In genomic region chr1:1062364-1063163, GRCh38 we compare ENCODE assay signal across 16 cellular contexts. TPM values are rescaled to one million over a fixed set of nuclear protein-coding genes. Genes with fewer than 3 reads are reported as not detected.
DNase-seq lines count a peak whose midpoint lies in the region; ATAC-seq, FAIRE-seq and TF ChIP-seq lines count a peak whose summit lies in the region.
"Had no signal": no experiment of that assay in that cellular context is flagged by ENCODE, and none has a peak within 500 bp of the region (broad histone marks: within the 10 kb centered on the region; RNA-seq: fewer than 3 reads in every experiment).

No MANE protein-coding gene starts in this region.

- H3K36me3 Mint-ChIP-seq in activated CD8-positive, alpha-beta memory T cell treated with anti-CD3 and anti-CD28 coated beads, Interleukin-2, amount 10 ng/mL, durations not matched to agents 7 days and 5 days, result peaks cover 2% of the 10 kb centered on the region
- peaks cover 2% of the 10 kb centered on the region for H3K36me3 Mint-ChIP-seq in astrocyte (ENCODE audit: low read depth, unreplicated experiment)
- H3K36me3 Mint-ChIP-seq: brain had no signal

- H3K9me3 ChIP-seq in RWPE2 (ENCODE audit: severe bottlenecking) (no peaks in the 10 kb centered on the region), astrocyte (ENCODE audit: insufficient read depth, low read depth, low read length) (no peaks in the 10 kb centered on the region), osteoblast (ENCODE audit: low read depth, low read length) (no peaks in the 10 kb centered on the region)

- H3K4me3 Mint-ChIP-seq in activated CD8-positive, alpha-beta memory T cell treated with anti-CD3 and anti-CD28 coated beads, Interleukin-2, amount 10 ng/mL, durations not matched to agents 7 days and 5 days, result peak overlapping the region; percentile 70
- no peak overlapping the region for H3K4me3 Mint-ChIP-seq in astrocyte (ENCODE audit: unreplicated experiment)

- peak overlapping the region; percentile 81 for H3K27ac Mint-ChIP-seq in activated CD8-positive, alpha-beta memory T cell treated with anti-CD3 and anti-CD28 coated beads, Interleukin-2, amount 10 ng/mL, durations not matched to agents 7 days and 5 days
- no peak overlapping the region for H3K27ac Mint-ChIP-seq in astrocyte (ENCODE audit: unreplicated experiment)

- no peak for TF ChIP-seq CTCF in RWPE2 (IDR thresholded peaks at IDR 0.05; ENCODE audit: poor library complexity, severe bottlenecking)
- no peak for TF ChIP-seq CTCF in astrocyte (IDR thresholded peaks at IDR 0.05; ENCODE audit: insufficient read depth, low read depth, low read length)
- no peak for TF ChIP-seq CTCF in osteoblast (IDR thresholded peaks at IDR 0.05; ENCODE audit: extremely low read depth, low read depth, low read length)

- H3K4me1 Mint-ChIP-seq in activated CD8-positive, alpha-beta memory T cell treated with anti-CD3 and anti-CD28 coated beads, Interleukin-2, amount 10 ng/mL, durations not matched to agents 7 days and 5 days, result peaks cover 45% of the 10 kb centered on the region
- H3K4me1 Mint-ChIP-seq in astrocyte (ENCODE audit: low read depth, unreplicated experiment), result peaks cover 4% of the 10 kb centered on the region

- CTCF ChIA-PET in activated CD8-positive, alpha-beta memory T cell treated with anti-CD3 and anti-CD28 coated beads, Interleukin-2, amount 10 ng/mL, durations not matched to agents 7 days and 5 days (lab: Charles Lee), result interaction anchor here (1.0 to 7.5 kb wide), 11 partner anchors 24 to 308 kb away, joined by 3 to 93 read pairs (median 8); partner anchors contain the start of gene PERM1

- H3K4me2 ChIP-seq in astrocyte (ENCODE audit: low read length), result peak overlapping the region; percentile 44
- no peak overlapping the region for H3K4me2 ChIP-seq in osteoblast (ENCODE audit: insufficient read depth, low read length)

- peak overlapping the region; percentile 74 for H3K9ac ChIP-seq in astrocyte (ENCODE audit: low read length)
- H3K9ac ChIP-seq: parathyroid adenoma had no signal

- H3K4me3 ChIP-seq in RWPE2 (ENCODE audit: severe bottlenecking), result no peak overlapping the region
- no peak overlapping the region for H3K4me3 ChIP-seq in astrocyte (ENCODE audit: insufficient read depth, low read depth, low read length)
- H3K4me3 ChIP-seq in osteoblast (ENCODE audit: insufficient read depth, low read length), result no peak overlapping the region

- FAIRE-seq in astrocyte (lab: Jason Lieb, UNC), result no peak
- FAIRE-seq: keratinocyte had no signal

- no peak for ATAC-seq in activated CD8-positive, alpha-beta memory T cell treated with anti-CD3 and anti-CD28 coated beads, Interleukin-2, amount 10 ng/mL, durations not matched to agents 7 days and 5 days
- ATAC-seq in RWPE2 (ENCODE audit: low read depth) (no peak), Right ventricle myocardium inferior (no peak)

- H3K9me3 Mint-ChIP-seq in activated CD8-positive, alpha-beta memory T cell treated with anti-CD3 and anti-CD28 coated beads, Interleukin-2, amount 10 ng/mL, durations not matched to agents 7 days and 5 days (ENCODE audit: low read depth), result no peaks in the 10 kb centered on the region
- H3K9me3 Mint-ChIP-seq in astrocyte (ENCODE audit: unreplicated experiment), result no peaks in the 10 kb centered on the region
- H3K9me3 Mint-ChIP-seq: brain had no signal

- H3K4me1 ChIP-seq in RWPE2 (ENCODE audit: insufficient read depth, poor library complexity, severe bottlenecking) (peaks cover 17% of the 10 kb centered on the region), astrocyte (ENCODE audit: insufficient read depth, low read length) (peaks cover 26% of the 10 kb centered on the region), osteoblast (ENCODE audit: insufficient read depth, low read length) (peaks cover 10% of the 10 kb centered on the region)
- H3K4me1 ChIP-seq: parathyroid adenoma had no signal

- H3K36me3 ChIP-seq in RWPE2 (ENCODE audit: low read depth) (no peaks in the 10 kb centered on the region), astrocyte (ENCODE audit: insufficient read depth, low read length) (no peaks in the 10 kb centered on the region), osteoblast (ENCODE audit: insufficient read depth, low read length) (no peaks in the 10 kb centered on the region)

- H3K27me3 ChIP-seq in RWPE2 (ENCODE audit: insufficient read depth, poor library complexity, severe bottlenecking), result no peaks in the 10 kb centered on the region
- no peaks in the 10 kb centered on the region for H3K27me3 ChIP-seq in astrocyte (ENCODE audit: insufficient read depth, low read length)
- peaks cover 43% of the 10 kb centered on the region for H3K27me3 ChIP-seq in osteoblast (ENCODE audit: insufficient read depth, low read length)

- peak overlapping the region; percentile 54 for H3K27ac ChIP-seq in RWPE2 (ENCODE audit: poor library complexity, severe bottlenecking)
- H3K27ac ChIP-seq in astrocyte (ENCODE audit: low read depth, low read length), result no peak overlapping the region
- H3K27ac ChIP-seq in osteoblast (ENCODE audit: low read depth, low read length), result no peak overlapping the region
- H3K27ac ChIP-seq: parathyroid adenoma had no signal

- H4K20me1 ChIP-seq in astrocyte (ENCODE audit: insufficient read depth, low read length), result peaks cover 8% of the 10 kb centered on the region
- no peaks in the 10 kb centered on the region for H4K20me1 ChIP-seq in osteoblast (ENCODE audit: insufficient read depth, low read length)

- intact Hi-C loops in Right ventricle myocardium inferior (cut with DNase I), result loop anchor here (5.0 kb wide), 1 partner anchor 35 kb away; no protein-coding TSS in a partner anchor

- H2AFZ ChIP-seq in astrocyte (ENCODE audit: low read depth, low read length) (no peak overlapping the region), osteoblast (ENCODE audit: low read length) (no peak overlapping the region)
- H2AFZ ChIP-seq: parathyroid adenoma had no signal

- DNase-seq in activated CD8-positive, alpha-beta memory T cell treated with anti-CD3 and anti-CD28 coated beads, Interleukin-2, amount 10 ng/mL, durations not matched to agents 7 days and 5 days, result no peak
- no peak for DNase-seq in activated CD8-positive, alpha-beta memory T cell treated with anti-CD3 and anti-CD28 coated beads, Interleukin-2, amount 50 U/mL, for 4 hours
- DNase-seq in RWPE2 (ENCODE audit: low spot score) (no peak), astrocyte (ENCODE audit: low read depth) (no peak), osteoblast (ENCODE audit: insufficient read length, low spot score, missing footprints) (peak; percentile 96), NCI-H1092 (lab: John Stamatoyannopoulos, UW) (no peak), Right ventricle myocardium inferior (ENCODE audit: missing footprints) (no peak)
- no peak for DNase-seq in stimulated activated naive CD4-positive, alpha-beta T cell (lab: John Stamatoyannopoulos, UW)
- DNase-seq: DMS153; effector memory CD4-positive, alpha-beta T cell; midbrain; SIG-M5; stimulated activated CD4-positive, alpha-beta T cell treated with anti-CD3 and anti-CD28 coated beads, Interleukin-12 subunit alpha, Interleukin-12 subunit beta, amount 100 ng/mL, for 4 hours had no signal

- peaks cover 15% of the 10 kb centered on the region for H3K27me3 Mint-ChIP-seq in activated CD8-positive, alpha-beta memory T cell treated with anti-CD3 and anti-CD28 coated beads, Interleukin-2, amount 10 ng/mL, durations not matched to agents 7 days and 5 days
- peaks cover 4% of the 10 kb centered on the region for H3K27me3 Mint-ChIP-seq in astrocyte (ENCODE audit: low read depth, unreplicated experiment)

- no peaks in the 10 kb centered on the region for H3K79me2 ChIP-seq in astrocyte (ENCODE audit: insufficient read depth, low read length)
- H3K79me2 ChIP-seq in osteoblast (ENCODE audit: insufficient read depth, low read length), result no peaks in the 10 kb centered on the region
- H3K79me2 ChIP-seq: parathyroid adenoma had no signal

RNA-seq across cellular contexts. Expression of gene RNF223, which starts 11.5 kb away (rescaled TPM):
- total RNA-seq in activated CD8-positive, alpha-beta memory T cell treated with anti-CD3 and anti-CD28 coated beads, Interleukin-2, amount 10 ng/mL, durations not matched to agents 7 days and 5 days, result not detected
- total RNA-seq in astrocyte (0.18 and 0.38 TPM in 2 replicates), osteoblast (not detected in 2 replicates), Right ventricle myocardium inferior (not detected)

RNA-seq across cellular contexts. Expression of gene AGRN, which starts 42.6 kb away (rescaled TPM):
- total RNA-seq in activated CD8-positive, alpha-beta memory T cell treated with anti-CD3 and anti-CD28 coated beads, Interleukin-2, amount 10 ng/mL, durations not matched to agents 7 days and 5 days, result 10 to 100 TPM; 29.3 to 32.8 TPM
- total RNA-seq in astrocyte (589 and 603 TPM in 2 replicates), osteoblast (14.7 and 30.0 TPM in 2 replicates), Right ventricle myocardium inferior (14.1 TPM)

RNA-seq across cellular contexts. Expression of gene ISG15, which starts 49.3 kb away (rescaled TPM):
- 100 to 1,000 TPM; 432 to 986 TPM for total RNA-seq in activated CD8-positive, alpha-beta memory T cell treated with anti-CD3 and anti-CD28 coated beads, Interleukin-2, amount 10 ng/mL, durations not matched to agents 7 days and 5 days
- total RNA-seq in astrocyte (1,830 and 1,896 TPM in 2 replicates), osteoblast (55.4 and 90.5 TPM in 2 replicates), Right ventricle myocardium inferior (19.2 TPM)

RNA-seq across cellular contexts. Expression of gene C1orf159, which starts 53.3 kb away (rescaled TPM):
- total RNA-seq in activated CD8-positive, alpha-beta memory T cell treated with anti-CD3 and anti-CD28 coated beads, Interleukin-2, amount 10 ng/mL, durations not matched to agents 7 days and 5 days, result 10 to 100 TPM; 22.9 to 23.6 TPM
- 10.6 and 13.9 TPM in 2 replicates for total RNA-seq in astrocyte
- 5.4 and 8.5 TPM in 2 replicates for total RNA-seq in osteoblast
- 2.9 TPM for total RNA-seq in Right ventricle myocardium inferior

Comparison
In these comparisons a context has a peak if more than half of its experiments do, and no peak if none do; other contexts are left out.
1. RNA of gene AGRN, which starts 42.6 kb away (total RNA-seq): 589 to 603 TPM in astrocyte; 29.3 to 32.8 TPM in activated CD8-positive, alpha-beta memory T cell treated with anti-CD3 and anti-CD28 coated beads, Interleukin-2, amount 10 ng/mL, durations not matched to agents 7 days and 5 days, 14.7 to 30.0 TPM in osteoblast and 14.1 TPM in Right ventricle myocardium inferior (single experiment); every median in the first group is over 10 times any median in the second.